Comparison of ENCODE assay signal across 23 cellular contexts in the genomic region with DNA sequence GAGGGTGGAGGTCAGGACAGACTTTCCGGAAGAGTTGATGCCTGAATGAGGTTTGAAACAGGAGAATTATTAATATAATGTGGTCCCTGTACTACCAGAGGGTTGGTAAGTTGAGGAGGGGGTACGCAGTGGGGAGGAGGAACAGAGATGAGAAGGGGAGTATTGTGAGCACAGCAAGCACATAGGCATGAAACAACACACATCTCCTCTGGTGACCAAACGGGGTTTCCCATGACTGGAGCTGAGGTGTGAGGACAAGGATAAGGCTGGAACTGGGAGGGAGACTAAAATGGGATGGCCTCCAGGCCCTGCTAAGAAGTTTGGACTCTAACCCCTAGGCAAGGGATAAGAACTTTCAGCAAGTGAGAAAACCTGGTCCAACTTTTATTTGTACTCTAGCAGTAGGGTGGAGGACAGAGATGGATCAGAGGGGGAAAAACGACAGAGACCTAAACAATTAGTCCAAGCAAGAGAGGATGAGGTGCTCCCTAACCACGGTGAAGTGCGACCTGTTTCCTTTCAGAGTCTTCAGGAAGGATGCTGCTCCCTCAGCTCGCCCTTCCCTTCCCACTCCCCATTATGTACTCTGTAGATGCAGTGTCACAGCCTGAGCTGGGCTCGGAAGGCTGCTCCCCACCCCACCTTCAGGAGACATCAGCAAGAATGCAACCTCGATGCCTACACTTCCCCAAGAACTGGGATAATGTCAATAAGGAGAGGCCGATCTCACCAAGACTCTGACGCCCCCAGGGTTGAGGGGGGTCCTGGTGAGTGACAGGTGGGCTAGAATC. TPM values are rescaled to one million over a fixed set of nuclear protein-coding genes. Genes with fewer than 3 reads are reported as not detected.
"Had no signal": no experiment of that assay in that cellular context is flagged by ENCODE, and none has a peak within 500 bp of the region (broad histone marks: within the 10 kb centered on the region; RNA-seq: fewer than 3 reads in every experiment).

No MANE protein-coding gene starts in this region.

- H3K27me3 ChIP-seq: testis, tibial nerve, upper lobe of right lung had no signal

- H3K36me3 Mint-ChIP-seq: immature natural killer cell; stimulated activated memory B cell treated with anti-CD40 and anti-IgM and Interleukin-4, amounts not matched to agents 10 μg/mL and 1 μg/mL and 100 μg/mL, for 72 hours had no signal

- H3K4me3 ChIP-seq: lung, spleen, testis, tibial nerve, upper lobe of right lung had no signal

- H3K9me3 Mint-ChIP-seq: effector memory CD8-positive, alpha-beta T cell; immature natural killer cell; nephron; stimulated activated memory B cell treated with anti-CD40 and anti-IgM and Interleukin-4, amounts not matched to agents 10 μg/mL and 1 μg/mL and 100 μg/mL, for 72 hours; stimulated activated naive CD8-positive, alpha-beta T cell treated with anti-CD3 and anti-CD28 coated beads, Interleukin-15, Interleukin-2, amounts not matched to agents 100 ng/mL and 50 ng/mL, for 24 hours had no signal

- ATAC-seq: effector memory CD8-positive, alpha-beta T cell; left ventricle myocardium superior; sciatic nerve; stimulated activated memory B cell treated with anti-CD40 and anti-IgM and Interleukin-4, amounts not matched to agents 10 μg/mL and 1 μg/mL and 100 μg/mL, for 72 hours; upper lobe of right lung had no signal

- H3K4me1 ChIP-seq: foreskin keratinocyte, testis, tibial nerve, upper lobe of right lung had no signal

- H3K36me3 ChIP-seq: spleen, tibial nerve, upper lobe of right lung had no signal

- H3K27ac Mint-ChIP-seq: effector memory CD8-positive, alpha-beta T cell; immature natural killer cell; nephron; stimulated activated memory B cell treated with anti-CD40 and anti-IgM and Interleukin-4, amounts not matched to agents 10 μg/mL and 1 μg/mL and 100 μg/mL, for 72 hours; stimulated activated naive CD8-positive, alpha-beta T cell treated with anti-CD3 and anti-CD28 coated beads, Interleukin-15, Interleukin-2, amounts not matched to agents 100 ng/mL and 50 ng/mL, for 24 hours had no signal

- H3K4me1 Mint-ChIP-seq: immature natural killer cell had no signal

- DNase-seq: cortex of kidney; effector memory CD8-positive, alpha-beta T cell; immature natural killer cell; left ventricle myocardium superior; mesenchymal stem cell; midbrain; spleen; stimulated activated CD4-positive, alpha-beta T cell treated with anti-CD3 and anti-CD28 coated beads, Interleukin-15, amount 100 ng/mL, for 24 hours; stimulated activated CD4-positive, alpha-beta T cell treated with anti-CD3 and anti-CD28 coated beads, Interleukin-1b, Interleukin-23, amount 100 ng/mL, for 48 hours; stimulated activated CD4-positive, alpha-beta T cell treated with anti-CD3 and anti-CD28 coated beads, Interleukin-4, amount 100 ng/mL, for 24 hours; testis; upper lobe of right lung had no signal

- H3K9me3 ChIP-seq: spleen, testis, tibial nerve, upper lobe of right lung had no signal

- H3K27ac ChIP-seq: foreskin keratinocyte, spleen, testis, tibial nerve, upper lobe of right lung had no signal

- H3K4me3 Mint-ChIP-seq: effector memory CD8-positive, alpha-beta T cell; immature natural killer cell; nephron; stimulated activated memory B cell treated with anti-CD40 and anti-IgM and Interleukin-4, amounts not matched to agents 10 μg/mL and 1 μg/mL and 100 μg/mL, for 72 hours; stimulated activated naive CD8-positive, alpha-beta T cell treated with anti-CD3 and anti-CD28 coated beads, Interleukin-15, Interleukin-2, amounts not matched to agents 100 ng/mL and 50 ng/mL, for 24 hours had no signal

RNA-seq across cellular contexts. Expression of a gene that starts 59.2 kb away (rescaled TPM):
- total RNA-seq: epithelial cell of proximal tubule, left ventricle myocardium superior, osteocyte, pulmonary artery endothelial cell, sciatic nerve, skeletal muscle tissue, spleen, tibial nerve, upper lobe of right lung had no signal
